Comparison of ENCODE assay signal across 8 cellular contexts in the genomic region with DNA sequence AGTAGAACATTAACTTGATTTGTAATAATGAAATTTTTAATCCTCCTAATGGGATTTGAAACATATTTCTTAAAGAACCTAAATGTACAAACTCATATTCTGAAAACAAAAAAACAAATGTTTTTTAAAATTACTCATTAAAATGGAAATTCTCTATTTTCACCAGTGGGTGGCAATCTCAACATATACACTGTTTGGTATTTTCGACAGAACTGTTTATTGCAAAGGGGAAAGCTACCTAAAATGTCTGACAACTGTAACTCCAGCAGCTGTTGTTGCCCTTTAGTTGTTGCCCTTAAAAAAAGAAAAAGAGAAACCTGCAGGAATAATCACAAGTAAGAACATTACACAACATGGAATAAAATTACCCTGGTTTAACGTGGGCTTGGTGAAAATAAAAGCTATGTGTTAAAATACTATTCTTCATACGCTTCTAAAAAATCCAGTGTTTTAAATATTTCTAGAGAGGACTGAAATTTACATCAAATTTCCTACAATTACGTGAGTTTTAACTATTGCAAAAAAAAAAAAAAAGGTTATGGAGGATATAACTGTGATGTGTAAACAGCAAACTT. TPM values are rescaled to one million over a fixed set of nuclear protein-coding genes. Genes with fewer than 3 reads are reported as not detected.
DNase-seq lines count a peak whose midpoint lies in the region; ATAC-seq, FAIRE-seq and TF ChIP-seq lines count a peak whose summit lies in the region.

No MANE protein-coding gene starts in this region.

- in situ Hi-C loops in ACHN (cut with HindIII; ENCODE audit: low pct_ligation_motif_present, low pct_unique_long_range_greater_than_20kb, low sequenced_read_pairs) = loop anchor here (25.0 kb wide), 1 partner anchor 1038 kb away; a partner anchor contains a TSS

- no peak for FAIRE-seq in bronchial epithelial cell (lab: Jason Lieb, UNC)

- H3K4me3 ChIP-seq in bronchial epithelial cell (ENCODE audit: low read depth, low read length) (no peak overlapping the region), right lobe of liver (no peak overlapping the region)

- TF ChIP-seq POLR2A in right lobe of liver (IDR thresholded peaks at IDR 0.05) = no peak

- no peaks in the 10 kb centered on the region for H3K27me3 ChIP-seq in bronchial epithelial cell (ENCODE audit: control insufficient read depth, insufficient read depth, low read length)
- H3K27me3 ChIP-seq in right lobe of liver = no peaks in the 10 kb centered on the region

- intact Hi-C loops in right lobe of liver (cut with DNase I) = no loop called here

- H3K27ac ChIP-seq in right lobe of liver = no peak overlapping the region

- WGBS in right lobe of liver (ENCODE audit: insufficient coverage, low coverage, low lambda C conversion rate, missing lambda C conversion rate) = 35% methylated on average over 4 of the region's 4 CpGs

- no peaks in the 10 kb centered on the region for H3K9me3 ChIP-seq in right lobe of liver

- H3K36me3 ChIP-seq in bronchial epithelial cell (ENCODE audit: control insufficient read depth, insufficient read depth, low read length) = no peaks in the 10 kb centered on the region
- no peaks in the 10 kb centered on the region for H3K36me3 ChIP-seq in right lobe of liver

- peak; percentile 49 for ATAC-seq in GM18499 (IDR thresholded peaks at IDR 0.05; ENCODE audit: insufficient read depth, unreplicated experiment)
- peak; percentile 84 for ATAC-seq in HG03103 (IDR thresholded peaks at IDR 0.05; ENCODE audit: low read depth, unreplicated experiment)
- peak; percentile 71 to 83 (median 76) for ATAC-seq in right lobe of liver
- no peak for ATAC-seq in HG02610 (IDR thresholded peaks at IDR 0.05; ENCODE audit: unreplicated experiment)

- DNase-seq in ACHN (peak; percentile 74), NCI-H526 (lab: John Stamatoyannopoulos, UW) (peak; percentile 28 to 73), bronchial epithelial cell (ENCODE audit: low read depth) (peak; percentile 44), right lobe of liver (no peak), occipital lobe (lab: John Stamatoyannopoulos, UW) (no peak)

- TF ChIP-seq CTCF in bronchial epithelial cell (IDR thresholded peaks at IDR 0.05; ENCODE audit: insufficient read depth, low read length, severe bottlenecking) (no peak), right lobe of liver (IDR thresholded peaks at IDR 0.05) (peak; percentile 60 to 68 (median 66))

- H3K4me1 ChIP-seq in right lobe of liver = no peaks in the 10 kb centered on the region

RNA-seq across cellular contexts. Expression of a gene that starts 54.5 kb away (rescaled TPM):
- total RNA-seq in bronchial epithelial cell = 1.4 and 46.9 TPM in 2 replicates
- 10 to 100 TPM in 5 of 6 experiments, 1 to 10 TPM in 1; 5.6 to 49.8 (median 18.4) TPM for total RNA-seq in right lobe of liver
- total RNA-seq in occipital lobe = 124 TPM

Comparison
In these comparisons a context has a peak if more than half of its experiments do, and no peak if none do; other contexts are left out.
1. DNase-seq: peak in ACHN (single experiment), NCI-H526 (2 of 2) and bronchial epithelial cell (single experiment); none in right lobe of liver (0 of 3) and occipital lobe (single experiment).